Comparison of ENCODE assay signal across 12 cellular contexts in the genomic region with DNA sequence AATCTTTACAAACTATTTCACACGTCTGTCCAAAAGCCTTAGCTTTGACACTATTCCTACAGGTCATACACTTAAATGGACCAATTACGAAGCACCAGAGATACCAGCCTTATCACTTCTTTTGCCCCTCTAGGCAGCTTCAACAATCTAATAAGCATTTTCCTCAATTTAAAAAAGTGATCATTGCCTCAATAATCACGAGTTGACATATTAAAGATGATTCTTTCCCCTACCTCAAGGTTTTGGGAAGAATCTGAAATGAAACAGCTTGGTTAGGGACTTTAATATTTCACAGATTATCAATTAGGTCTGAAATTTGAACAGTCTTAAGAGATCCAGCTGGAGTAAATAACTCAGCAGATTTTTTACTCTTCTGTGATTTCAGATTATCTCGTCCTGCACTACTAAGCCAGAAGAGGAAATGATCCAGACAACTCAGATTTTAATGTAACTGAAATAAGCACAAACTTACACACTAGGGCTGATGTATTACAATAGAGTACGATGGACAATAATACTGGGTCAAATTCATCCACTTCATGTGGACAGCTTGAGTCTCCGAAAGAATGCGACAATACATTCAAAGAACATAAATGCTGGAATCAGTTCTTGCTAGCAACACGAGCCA. TPM values are rescaled to one million over a fixed set of nuclear protein-coding genes. Genes with fewer than 3 reads are reported as not detected.
DNase-seq lines count a peak whose midpoint lies in the region; ATAC-seq and TF ChIP-seq lines count a peak whose summit lies in the region.
"Had no signal": no experiment of that assay in that cellular context is flagged by ENCODE, and none has a peak within 500 bp of the region (broad histone marks: within the 10 kb centered on the region; RNA-seq: fewer than 3 reads in every experiment).

No MANE protein-coding gene starts in this region.

- WGBS in heart right ventricle, 2 donors, result 32 to 33% methylated on average over 8 of the region's 8 CpGs
- 29 to 37% methylated on average over 6 to 8 of the region's 8 CpGs for whole genome bisulfite sequencing in gastroesophageal sphincter (ENCODE audit: low coverage in 1 of 2), 2 donors
- 18 to 19% methylated on average over 8 of the region's 8 CpGs for WGBS in aorta, 2 donors

- H3K9me3 ChIP-seq in heart right ventricle, result no peaks in the 10 kb centered on the region
- H3K9me3 ChIP-seq in OCI-LY3 (ENCODE audit: insufficient read depth, low read length), result no peaks in the 10 kb centered on the region
- H3K9me3 ChIP-seq in gastroesophageal sphincter, result no peaks in the 10 kb centered on the region
- H3K9me3 ChIP-seq in aorta (ENCODE audit: control insufficient read depth, low read length), result no peaks in the 10 kb centered on the region
- H3K9me3 ChIP-seq: BE2C had no signal

- ATAC-seq in heart right ventricle, result no peak
- no peak for ATAC-seq in left ventricle myocardium superior
- no peak for ATAC-seq in gastroesophageal sphincter
- ATAC-seq in aorta (ENCODE audit: low FRiP score), result no peak
- ATAC-seq in stimulated activated naive CD8-positive, alpha-beta T cell treated with anti-CD3 and anti-CD28 coated beads, Interleukin-15, Interleukin-2, amounts not matched to agents 100 U/mL and 50 U/mL, for 24 hours, result no peak

- TF ChIP-seq EP300 in gastroesophageal sphincter (IDR thresholded peaks at IDR 0.05), result no peak

- intact Hi-C loops in heart right ventricle (cut with DNase I), result loop anchor here in 4 of 10 donors (10.0 kb wide), 1 partner anchor 641 kb away; no protein-coding TSS in a partner anchor
- intact Hi-C loops in left ventricle myocardium superior (cut with micrococcal nuclease), result no loop called here
- intact Hi-C loops in aorta (cut with DNase I), result no loop called here

- TF ChIP-seq POLR2A in gastroesophageal sphincter (IDR thresholded peaks at IDR 0.05), result no peak

- H3K27me3 ChIP-seq in heart right ventricle (no peaks in the 10 kb centered on the region), OCI-LY3 (ENCODE audit: low read depth, low read length) (no peaks in the 10 kb centered on the region), gastroesophageal sphincter (no peaks in the 10 kb centered on the region), aorta (ENCODE audit: control insufficient read depth in 1 of 2, insufficient read depth in 2 of 2, low read length in 1 of 2) (no peaks in the 10 kb centered on the region)
- H3K27me3 ChIP-seq: BE2C had no signal

- no peak for TF ChIP-seq CTCF in heart right ventricle (IDR thresholded peaks at IDR 0.05)
- TF ChIP-seq CTCF in OCI-LY3 (IDR thresholded peaks at IDR 0.05; ENCODE audit: low read depth, low read length), result no peak
- TF ChIP-seq CTCF in gastroesophageal sphincter (IDR thresholded peaks at IDR 0.05), result no peak

- H3K4me1 ChIP-seq in heart right ventricle (peaks cover 14 to 95% (median 86%) of the 10 kb centered on the region in 9 donors), OCI-LY3 (ENCODE audit: low read length) (peaks cover 66% of the 10 kb centered on the region), gastroesophageal sphincter (peaks cover 9 to 86% (median 16%) of the 10 kb centered on the region in 3 donors), aorta (ENCODE audit: control insufficient read depth in 1 of 2, insufficient read depth in 2 of 2, low read length in 2 of 2) (peaks cover 2 to 11% of the 10 kb centered on the region in 2 donors)

- H3K4me2 ChIP-seq in OCI-LY3 (ENCODE audit: low read length), result peak overlapping the region; percentile 80

- H3K9ac ChIP-seq in OCI-LY3 (ENCODE audit: low read length), result peak overlapping the region; percentile 22; the same call in 1 of the 2 replicates

- H3K36me3 ChIP-seq in heart right ventricle (no peaks in the 10 kb centered on the region), OCI-LY3 (replicated peaks; ENCODE audit: low read depth, low read length) (peaks cover 9% of the 10 kb centered on the region), gastroesophageal sphincter (no peaks in the 10 kb centered on the region), aorta (ENCODE audit: control insufficient read depth in 1 of 2, insufficient read depth in 2 of 2, low read length in 1 of 2) (no peaks in the 10 kb centered on the region)
- H3K36me3 ChIP-seq: BE2C had no signal

- peaks cover 98% of the 10 kb centered on the region for H3K79me2 ChIP-seq in OCI-LY3 (ENCODE audit: low read length)

- no peak overlapping the region for H2AFZ ChIP-seq in OCI-LY3 (ENCODE audit: low read depth, low read length)

- H3K27ac ChIP-seq in heart right ventricle (peak overlapping the region in 9 of 10 donors; percentile 5 to 72 (median 28)), OCI-LY3 (ENCODE audit: low read length) (peak overlapping the region; percentile 51), gastroesophageal sphincter (peak overlapping the region in 3 of 4 donors; percentile 13 to 52 (median 41)), aorta (ENCODE audit: low read depth in 1 of 2, low read length in 2 of 2) (peak overlapping the region; percentile 10 to 43)

- H3K4me3 ChIP-seq in heart right ventricle (peak overlapping the region in 1 of 10 donors; percentile 8), OCI-LY3 (ENCODE audit: low read length) (peak overlapping the region; percentile 58), gastroesophageal sphincter (no peak overlapping the region), aorta (ENCODE audit: low read length in 2 of 2) (no peak overlapping the region)

- H4K20me1 ChIP-seq in OCI-LY3 (ENCODE audit: insufficient read depth, low read length), result peaks cover 90% of the 10 kb centered on the region

- no peak for DNase-seq in heart right ventricle
- DNase-seq in left ventricle myocardium superior, result no peak
- no peak for DNase-seq in aorta
- no peak for DNase-seq in stimulated activated CD4-positive, alpha-beta T cell treated with anti-CD3 and anti-CD28 coated beads, Interleukin-4, amount 100 ng/mL, for 4 hours
- DNase-seq in stimulated activated naive CD8-positive, alpha-beta T cell treated with anti-CD3 and anti-CD28 coated beads, Interleukin-15, Interleukin-2, amounts not matched to agents 100 U/mL and 50 U/mL, for 24 hours, result no peak
- no peak for DNase-seq in 8988T
- DNase-seq: activated CD4-positive, CD25-positive, alpha-beta regulatory T cell treated with anti-CD3 and anti-CD28 coated beads, Interleukin-2, amount 50 U/mL, for 72 hours; BE2C; NCI-H2171 treated with DMSO at 0.1 percent for 48 hours; stimulated activated naive CD4-positive, alpha-beta T cell treated with Interleukin-2 at 50 U/mL for 16 hours had no signal

RNA-seq across cellular contexts. Expression of a gene that starts 15.9 kb away (rescaled TPM):
- total RNA-seq in heart right ventricle (100 to 1,000 TPM in 1 of 10 donors, 10 to 100 TPM in 9; 86.3 to 109 (median 96.7) TPM), left ventricle myocardium superior (84.5 TPM), gastroesophageal sphincter (10 to 100 TPM; 44.4 to 64.2 (median 53.4) TPM), aorta (10 to 100 TPM; 57.1 to 86.8 TPM)
- polyA plus RNA-seq in heart right ventricle (10 to 100 TPM; 35.5 to 76.0 TPM), aorta (10 to 100 TPM; 45.7 to 48.7 TPM)

RNA-seq across cellular contexts. Expression of a gene that starts 41.5 kb away (rescaled TPM):
- total RNA-seq in heart right ventricle (10 to 100 TPM; 34.1 to 59.6 (median 45.7) TPM), left ventricle myocardium superior (44.7 TPM), gastroesophageal sphincter (10 to 100 TPM; 40.3 to 52.9 (median 46.2) TPM), aorta (10 to 100 TPM; 40.7 to 48.5 TPM)
- polyA plus RNA-seq in heart right ventricle (10 to 100 TPM; 17.4 to 33.2 TPM), aorta (10 to 100 TPM; 24.5 to 53.3 TPM)

RNA-seq across cellular contexts. Expression of a gene that starts 48.1 kb away (rescaled TPM):
- total RNA-seq in heart right ventricle (100 to 1,000 TPM; 171 to 663 (median 245) TPM), left ventricle myocardium superior (410 TPM), gastroesophageal sphincter (100 to 1,000 TPM in 1 of 4 donors, 10 to 100 TPM in 3; 91.2 to 146 (median 94.3) TPM), aorta (100 to 1,000 TPM in 1 of 2 donors, 10 to 100 TPM in 1; 52.5 to 101 TPM)
- polyA plus RNA-seq in heart right ventricle (100 to 1,000 TPM in 1 of 2 donors, 10 to 100 TPM in 1; 61.1 to 128 TPM), aorta (10 to 100 TPM; 47.3 to 78.8 TPM)
